Comparison of ENCODE assay signal across 1 cellular context in the genomic region with DNA sequence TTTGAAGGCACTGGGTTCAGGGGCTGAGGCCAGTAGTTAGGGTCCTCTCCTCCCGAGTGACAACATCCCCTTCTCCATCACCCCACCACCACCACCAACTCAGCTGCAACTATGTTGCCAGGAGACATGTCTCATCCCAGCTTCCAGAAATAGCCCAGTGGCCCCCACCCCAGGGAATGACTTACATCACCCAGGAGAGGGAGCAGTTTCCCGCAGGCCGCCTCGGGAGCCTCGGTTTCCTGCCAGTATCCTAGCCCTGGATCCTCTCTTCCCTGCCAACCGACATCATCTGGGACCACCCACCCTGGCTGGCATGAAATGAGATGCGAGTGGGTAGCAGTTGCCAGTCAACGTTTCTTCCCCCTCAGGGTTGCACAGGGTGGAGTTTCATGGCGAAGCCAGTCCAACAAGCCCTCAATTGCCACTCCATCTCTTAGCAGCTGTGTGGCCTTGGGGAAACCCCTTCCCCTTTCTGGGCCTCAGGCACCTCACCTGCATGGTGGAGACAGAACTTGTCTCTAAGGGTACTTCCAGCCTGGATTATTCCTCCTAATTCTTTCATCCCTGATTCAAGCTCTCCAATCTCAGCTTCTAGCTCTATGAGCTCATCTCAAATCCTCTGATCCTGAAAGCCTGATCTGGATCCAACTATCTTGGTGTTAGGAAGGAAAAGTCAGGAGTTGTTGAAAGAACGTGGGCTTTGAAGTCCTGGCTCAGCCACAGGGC.
TF ChIP-seq lines count a peak whose summit lies in the region.

No MANE protein-coding gene starts in this region.

TF ChIP-seq in HepG2, 621 proteins besides CTCF, POLR2A, EP300 and RAD21 (continued from another document and continues in another):
- TF ChIP-seq, protein P1, sequence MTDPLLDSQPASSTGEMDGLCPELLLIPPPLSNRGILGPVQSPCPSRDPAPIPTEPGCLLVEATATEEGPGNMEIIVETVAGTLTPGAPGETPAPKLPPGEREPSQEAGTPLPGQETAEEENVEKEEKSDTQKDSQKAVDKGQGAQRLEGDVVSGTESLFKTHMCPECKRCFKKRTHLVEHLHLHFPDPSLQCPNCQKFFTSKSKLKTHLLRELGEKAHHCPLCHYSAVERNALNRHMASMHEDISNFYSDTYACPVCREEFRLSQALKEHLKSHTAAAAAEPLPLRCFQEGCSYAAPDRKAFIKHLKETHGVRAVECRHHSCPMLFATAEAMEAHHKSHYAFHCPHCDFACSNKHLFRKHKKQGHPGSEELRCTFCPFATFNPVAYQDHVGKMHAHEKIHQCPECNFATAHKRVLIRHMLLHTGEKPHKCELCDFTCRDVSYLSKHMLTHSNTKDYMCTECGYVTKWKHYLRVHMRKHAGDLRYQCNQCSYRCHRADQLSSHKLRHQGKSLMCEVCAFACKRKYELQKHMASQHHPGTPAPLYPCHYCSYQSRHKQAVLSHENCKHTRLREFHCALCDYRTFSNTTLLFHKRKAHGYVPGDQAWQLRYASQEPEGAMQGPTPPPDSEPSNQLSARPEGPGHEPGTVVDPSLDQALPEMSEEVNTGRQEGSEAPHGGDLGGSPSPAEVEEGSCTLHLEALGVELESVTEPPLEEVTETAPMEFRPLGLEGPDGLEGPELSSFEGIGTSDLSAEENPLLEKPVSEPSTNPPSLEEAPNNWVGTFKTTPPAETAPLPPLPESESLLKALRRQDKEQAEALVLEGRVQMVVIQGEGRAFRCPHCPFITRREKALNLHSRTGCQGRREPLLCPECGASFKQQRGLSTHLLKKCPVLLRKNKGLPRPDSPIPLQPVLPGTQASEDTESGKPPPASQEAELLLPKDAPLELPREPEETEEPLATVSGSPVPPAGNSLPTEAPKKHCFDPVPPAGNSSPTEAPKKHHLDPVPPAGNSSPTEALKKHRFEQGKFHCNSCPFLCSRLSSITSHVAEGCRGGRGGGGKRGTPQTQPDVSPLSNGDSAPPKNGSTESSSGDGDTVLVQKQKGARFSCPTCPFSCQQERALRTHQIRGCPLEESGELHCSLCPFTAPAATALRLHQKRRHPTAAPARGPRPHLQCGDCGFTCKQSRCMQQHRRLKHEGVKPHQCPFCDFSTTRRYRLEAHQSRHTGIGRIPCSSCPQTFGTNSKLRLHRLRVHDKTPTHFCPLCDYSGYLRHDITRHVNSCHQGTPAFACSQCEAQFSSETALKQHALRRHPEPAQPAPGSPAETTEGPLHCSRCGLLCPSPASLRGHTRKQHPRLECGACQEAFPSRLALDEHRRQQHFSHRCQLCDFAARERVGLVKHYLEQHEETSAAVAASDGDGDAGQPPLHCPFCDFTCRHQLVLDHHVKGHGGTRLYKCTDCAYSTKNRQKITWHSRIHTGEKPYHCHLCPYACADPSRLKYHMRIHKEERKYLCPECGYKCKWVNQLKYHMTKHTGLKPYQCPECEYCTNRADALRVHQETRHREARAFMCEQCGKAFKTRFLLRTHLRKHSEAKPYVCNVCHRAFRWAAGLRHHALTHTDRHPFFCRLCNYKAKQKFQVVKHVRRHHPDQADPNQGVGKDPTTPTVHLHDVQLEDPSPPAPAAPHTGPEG (CRISPR knock-in tag; IDR thresholded peaks at IDR 0.05) = no peak
- TF ChIP-seq SNAI1 (CRISPR knock-in tag; IDR thresholded peaks at IDR 0.05; ENCODE audit: borderline replicate concordance) (no peak), CHD4 (IDR thresholded peaks at IDR 0.05; ENCODE audit: borderline replicate concordance, low read length) (no peak), ISX (CRISPR knock-in tag; conservative IDR thresholded peaks at IDR 0.05) (no peak), HMG20A (CRISPR knock-in tag; IDR thresholded peaks at IDR 0.05; ENCODE audit: borderline replicate concordance) (no peak), ZNF678 (CRISPR knock-in tag; IDR thresholded peaks at IDR 0.05) (no peak), MTF2 (CRISPR knock-in tag; IDR thresholded peaks at IDR 0.05; ENCODE audit: borderline replicate concordance) (peak; percentile 70; the same call in 1 of the 2 replicates), ZNF724P (CRISPR knock-in tag; IDR thresholded peaks at IDR 0.05; ENCODE audit: borderline replicate concordance) (no peak), MYNN (CRISPR knock-in tag; IDR thresholded peaks at IDR 0.05; ENCODE audit: low read depth) (no peak), ZNF768 (CRISPR knock-in tag; IDR thresholded peaks at IDR 0.05) (peak; percentile 89), MAZ (IDR thresholded peaks at IDR 0.05; ENCODE audit: borderline replicate concordance, low read depth, low read length) (peak; percentile 78; the same call in 1 of the 2 replicates), MAZ (CRISPR knock-in tag; IDR thresholded peaks at IDR 0.05; ENCODE audit: low read depth) (peak; percentile 81; the same call in 1 of the 2 replicates), ZFP1 (CRISPR knock-in tag; IDR thresholded peaks at IDR 0.05) (no peak), NFKB2 (CRISPR knock-in tag; IDR thresholded peaks at IDR 0.05; ENCODE audit: borderline replicate concordance) (no peak), HCFC1 (IDR thresholded peaks at IDR 0.05; ENCODE audit: low read depth, low read length) (no peak), POLR2AphosphoS5 (IDR thresholded peaks at IDR 0.05; ENCODE audit: low read depth, low read length) (peak; percentile 50), AKAP8 (CRISPR knock-in tag; IDR thresholded peaks at IDR 0.05) (peak; percentile 57; the same call in 1 of the 2 replicates), MBD4 (IDR thresholded peaks at IDR 0.05; ENCODE audit: borderline replicate concordance, low read length) (peak; percentile 66; the same call in 1 of the 2 replicates), SNAPC2 (CRISPR knock-in tag; IDR thresholded peaks at IDR 0.05) (no peak), HHEX (CRISPR knock-in tag; IDR thresholded peaks at IDR 0.05) (no peak), ZNF772 (CRISPR knock-in tag; IDR thresholded peaks at IDR 0.05) (no peak), TCF7L2 (IDR thresholded peaks at IDR 0.05; ENCODE audit: low read depth, low read length) (no peak), SAP130 (CRISPR knock-in tag; IDR thresholded peaks at IDR 0.05; ENCODE audit: low read depth) (peak; percentile 47; the same call in 1 of the 2 replicates), ZNF260 (CRISPR knock-in tag; IDR thresholded peaks at IDR 0.05; ENCODE audit: borderline replicate concordance, low read depth) (no peak), AGO2 (optimal IDR thresholded peaks at IDR 0.05; ENCODE audit: low read depth, low read length) (peak; percentile 75), ZNF878 (CRISPR knock-in tag; IDR thresholded peaks at IDR 0.05) (no peak), SETDB1 (CRISPR knock-in tag; IDR thresholded peaks at IDR 0.05; ENCODE audit: borderline replicate concordance) (no peak), ZNF432 (CRISPR knock-in tag; IDR thresholded peaks at IDR 0.05; ENCODE audit: borderline replicate concordance) (no peak), RBFOX2 (IDR thresholded peaks at IDR 0.05; ENCODE audit: low read depth, low read length) (peak; percentile 57), NCOA5 (CRISPR knock-in tag; IDR thresholded peaks at IDR 0.05) (no peak), JUND (CRISPR knock-in tag; IDR thresholded peaks at IDR 0.05) (0 out of 2 replicates have a peak, but pooled peaks have one; percentile 5), SMARCE1 (IDR thresholded peaks at IDR 0.05; ENCODE audit: borderline replicate concordance) (no peak), CBX1 (IDR thresholded peaks at IDR 0.05; ENCODE audit: low read depth) (no peak)
- TF ChIP-seq, protein P2, sequence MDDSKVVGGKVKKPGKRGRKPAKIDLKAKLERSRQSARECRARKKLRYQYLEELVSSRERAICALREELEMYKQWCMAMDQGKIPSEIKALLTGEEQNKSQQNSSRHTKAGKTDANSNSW (CRISPR knock-in tag; IDR thresholded peaks at IDR 0.05; ENCODE audit: borderline replicate concordance) = no peak
- TF ChIP-seq, protein P3, sequence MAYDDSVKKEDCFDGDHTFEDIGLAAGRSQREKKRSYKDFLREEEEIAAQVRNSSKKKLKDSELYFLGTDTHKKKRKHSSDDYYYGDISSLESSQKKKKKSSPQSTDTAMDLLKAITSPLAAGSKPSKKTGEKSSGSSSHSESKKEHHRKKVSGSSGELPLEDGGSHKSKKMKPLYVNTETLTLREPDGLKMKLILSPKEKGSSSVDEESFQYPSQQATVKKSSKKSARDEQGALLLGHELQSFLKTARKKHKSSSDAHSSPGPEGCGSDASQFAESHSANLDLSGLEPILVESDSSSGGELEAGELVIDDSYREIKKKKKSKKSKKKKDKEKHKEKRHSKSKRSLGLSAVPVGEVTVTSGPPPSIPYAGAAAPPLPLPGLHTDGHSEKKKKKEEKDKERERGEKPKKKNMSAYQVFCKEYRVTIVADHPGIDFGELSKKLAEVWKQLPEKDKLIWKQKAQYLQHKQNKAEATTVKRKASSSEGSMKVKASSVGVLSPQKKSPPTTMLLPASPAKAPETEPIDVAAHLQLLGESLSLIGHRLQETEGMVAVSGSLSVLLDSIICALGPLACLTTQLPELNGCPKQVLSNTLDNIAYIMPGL (CRISPR knock-in tag; IDR thresholded peaks at IDR 0.05; ENCODE audit: borderline replicate concordance in 1 of 2, low read depth in 1 of 2) = peak in 1 of 2 experiments; percentile 47; a peak in 2 of 4 replicates
- TF ChIP-seq, protein P4, sequence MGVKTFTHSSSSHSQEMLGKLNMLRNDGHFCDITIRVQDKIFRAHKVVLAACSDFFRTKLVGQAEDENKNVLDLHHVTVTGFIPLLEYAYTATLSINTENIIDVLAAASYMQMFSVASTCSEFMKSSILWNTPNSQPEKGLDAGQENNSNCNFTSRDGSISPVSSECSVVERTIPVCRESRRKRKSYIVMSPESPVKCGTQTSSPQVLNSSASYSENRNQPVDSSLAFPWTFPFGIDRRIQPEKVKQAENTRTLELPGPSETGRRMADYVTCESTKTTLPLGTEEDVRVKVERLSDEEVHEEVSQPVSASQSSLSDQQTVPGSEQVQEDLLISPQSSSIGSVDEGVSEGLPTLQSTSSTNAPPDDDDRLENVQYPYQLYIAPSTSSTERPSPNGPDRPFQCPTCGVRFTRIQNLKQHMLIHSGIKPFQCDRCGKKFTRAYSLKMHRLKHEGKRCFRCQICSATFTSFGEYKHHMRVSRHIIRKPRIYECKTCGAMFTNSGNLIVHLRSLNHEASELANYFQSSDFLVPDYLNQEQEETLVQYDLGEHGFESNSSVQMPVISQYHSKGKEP (CRISPR knock-in tag; IDR thresholded peaks at IDR 0.05) = no peak
- TF ChIP-seq, protein P5, sequence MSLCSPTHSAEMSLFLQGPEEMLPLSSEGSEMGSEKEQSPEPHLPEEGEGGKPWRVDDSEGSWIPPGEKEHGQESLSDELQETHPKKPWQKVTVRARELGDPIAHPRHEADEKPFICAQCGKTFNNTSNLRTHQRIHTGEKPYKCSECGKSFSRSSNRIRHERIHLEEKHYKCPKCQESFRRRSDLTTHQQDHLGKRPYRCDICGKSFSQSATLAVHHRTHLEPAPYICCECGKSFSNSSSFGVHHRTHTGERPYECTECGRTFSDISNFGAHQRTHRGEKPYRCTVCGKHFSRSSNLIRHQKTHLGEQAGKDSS (CRISPR knock-in tag; IDR thresholded peaks at IDR 0.05; ENCODE audit: borderline replicate concordance, low read depth) = no peak
- TF ChIP-seq, protein P6, sequence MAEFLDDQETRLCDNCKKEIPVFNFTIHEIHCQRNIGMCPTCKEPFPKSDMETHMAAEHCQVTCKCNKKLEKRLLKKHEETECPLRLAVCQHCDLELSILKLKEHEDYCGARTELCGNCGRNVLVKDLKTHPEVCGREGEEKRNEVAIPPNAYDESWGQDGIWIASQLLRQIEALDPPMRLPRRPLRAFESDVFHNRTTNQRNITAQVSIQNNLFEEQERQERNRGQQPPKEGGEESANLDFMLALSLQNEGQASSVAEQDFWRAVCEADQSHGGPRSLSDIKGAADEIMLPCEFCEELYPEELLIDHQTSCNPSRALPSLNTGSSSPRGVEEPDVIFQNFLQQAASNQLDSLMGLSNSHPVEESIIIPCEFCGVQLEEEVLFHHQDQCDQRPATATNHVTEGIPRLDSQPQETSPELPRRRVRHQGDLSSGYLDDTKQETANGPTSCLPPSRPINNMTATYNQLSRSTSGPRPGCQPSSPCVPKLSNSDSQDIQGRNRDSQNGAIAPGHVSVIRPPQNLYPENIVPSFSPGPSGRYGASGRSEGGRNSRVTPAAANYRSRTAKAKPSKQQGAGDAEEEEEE (CRISPR knock-in tag; IDR thresholded peaks at IDR 0.05; ENCODE audit: borderline replicate concordance) = no peak
- TF ChIP-seq, protein P7, sequence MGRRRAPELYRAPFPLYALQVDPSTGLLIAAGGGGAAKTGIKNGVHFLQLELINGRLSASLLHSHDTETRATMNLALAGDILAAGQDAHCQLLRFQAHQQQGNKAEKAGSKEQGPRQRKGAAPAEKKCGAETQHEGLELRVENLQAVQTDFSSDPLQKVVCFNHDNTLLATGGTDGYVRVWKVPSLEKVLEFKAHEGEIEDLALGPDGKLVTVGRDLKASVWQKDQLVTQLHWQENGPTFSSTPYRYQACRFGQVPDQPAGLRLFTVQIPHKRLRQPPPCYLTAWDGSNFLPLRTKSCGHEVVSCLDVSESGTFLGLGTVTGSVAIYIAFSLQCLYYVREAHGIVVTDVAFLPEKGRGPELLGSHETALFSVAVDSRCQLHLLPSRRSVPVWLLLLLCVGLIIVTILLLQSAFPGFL (CRISPR knock-in tag; IDR thresholded peaks at IDR 0.05) = no peak
- TF ChIP-seq, protein P8, sequence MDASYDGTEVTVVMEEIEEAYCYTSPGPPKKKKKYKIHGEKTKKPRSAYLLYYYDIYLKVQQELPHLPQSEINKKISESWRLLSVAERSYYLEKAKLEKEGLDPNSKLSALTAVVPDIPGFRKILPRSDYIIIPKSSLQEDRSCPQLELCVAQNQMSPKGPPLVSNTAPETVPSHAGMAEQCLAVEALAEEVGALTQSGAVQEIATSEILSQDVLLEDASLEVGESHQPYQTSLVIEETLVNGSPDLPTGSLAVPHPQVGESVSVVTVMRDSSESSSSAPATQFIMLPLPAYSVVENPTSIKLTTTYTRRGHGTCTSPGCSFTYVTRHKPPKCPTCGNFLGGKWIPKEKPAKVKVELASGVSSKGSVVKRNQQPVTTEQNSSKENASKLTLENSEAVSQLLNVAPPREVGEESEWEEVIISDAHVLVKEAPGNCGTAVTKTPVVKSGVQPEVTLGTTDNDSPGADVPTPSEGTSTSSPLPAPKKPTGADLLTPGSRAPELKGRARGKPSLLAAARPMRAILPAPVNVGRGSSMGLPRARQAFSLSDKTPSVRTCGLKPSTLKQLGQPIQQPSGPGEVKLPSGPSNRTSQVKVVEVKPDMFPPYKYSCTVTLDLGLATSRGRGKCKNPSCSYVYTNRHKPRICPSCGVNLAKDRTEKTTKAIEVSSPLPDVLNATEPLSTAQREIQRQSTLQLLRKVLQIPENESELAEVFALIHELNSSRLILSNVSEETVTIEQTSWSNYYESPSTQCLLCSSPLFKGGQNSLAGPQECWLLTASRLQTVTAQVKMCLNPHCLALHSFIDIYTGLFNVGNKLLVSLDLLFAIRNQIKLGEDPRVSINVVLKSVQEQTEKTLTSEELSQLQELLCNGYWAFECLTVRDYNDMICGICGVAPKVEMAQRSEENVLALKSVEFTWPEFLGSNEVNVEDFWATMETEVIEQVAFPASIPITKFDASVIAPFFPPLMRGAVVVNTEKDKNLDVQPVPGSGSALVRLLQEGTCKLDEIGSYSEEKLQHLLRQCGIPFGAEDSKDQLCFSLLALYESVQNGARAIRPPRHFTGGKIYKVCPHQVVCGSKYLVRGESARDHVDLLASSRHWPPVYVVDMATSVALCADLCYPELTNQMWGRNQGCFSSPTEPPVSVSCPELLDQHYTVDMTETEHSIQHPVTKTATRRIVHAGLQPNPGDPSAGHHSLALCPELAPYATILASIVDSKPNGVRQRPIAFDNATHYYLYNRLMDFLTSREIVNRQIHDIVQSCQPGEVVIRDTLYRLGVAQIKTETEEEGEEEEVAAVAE (CRISPR knock-in tag; IDR thresholded peaks at IDR 0.05; ENCODE audit: borderline replicate concordance) = no peak
